10 cellular contexts compared by ENCODE assay signal in genomic region chr6:446418-447366, GRCh38. TPM values are rescaled to one million over a fixed set of nuclear protein-coding genes. Genes with fewer than 3 reads are reported as not detected.
DNase-seq lines count a peak whose midpoint lies in the region; ATAC-seq and TF ChIP-seq lines count a peak whose summit lies in the region.
"Had no signal": no experiment of that assay in that cellular context is flagged by ENCODE, and none has a peak within 500 bp of the region (broad histone marks: within the 10 kb centered on the region; RNA-seq: fewer than 3 reads in every experiment).

No MANE protein-coding gene starts in this region.

- no peak for TF ChIP-seq CTCF in left ventricle myocardium inferior (IDR thresholded peaks at IDR 0.05; ENCODE audit: borderline replicate concordance)
- TF ChIP-seq CTCF in endothelial cell (IDR thresholded peaks at IDR 0.05; ENCODE audit: unreplicated experiment) = no peak

- H3K27me3 Mint-ChIP-seq in endothelial cell (ENCODE audit: unreplicated experiment) = peaks cover 8% of the 10 kb centered on the region

- intact Hi-C loops in cardiac septum (cut with DNase I) (no loop called here), left ventricle myocardium inferior (cut with micrococcal nuclease) (no loop called here)

- no peak for ATAC-seq in HG03354 (IDR thresholded peaks at IDR 0.05; ENCODE audit: poor library complexity, severe bottlenecking, unreplicated experiment)
- ATAC-seq: psoas muscle had no signal

- DNase-seq in cardiac septum (ENCODE audit: low spot score) (peak; percentile 62), left ventricle myocardium inferior (no peak), endothelial cell (ENCODE audit: low spot score) (no peak), middle frontal gyrus (ENCODE audit: extremely low spot score, low spot score) (no peak), NCI-H2227 (lab: John Stamatoyannopoulos, UW; ENCODE audit: unreplicated experiment) (no peak)
- peak; percentile 84 for DNase-seq in activated gamma-delta T cell treated with anti-CD3 and anti-CD28 coated beads, Interleukin-2, amount 50 U/mL, for 16 hours (ENCODE audit: low read depth)
- peak; percentile 96 for DNase-seq in stimulated activated CD4-positive, alpha-beta T cell treated with anti-CD3 and anti-CD28 coated beads, Interleukin-15, amount 100 ng/mL, for 24 hours
- DNase-seq: NCI-H345, psoas muscle had no signal

- H3K9me3 ChIP-seq in left ventricle myocardium inferior (replicated peaks) = no peaks in the 10 kb centered on the region
- H3K9me3 ChIP-seq: psoas muscle had no signal

- no peaks in the 10 kb centered on the region for H3K36me3 ChIP-seq in left ventricle myocardium inferior

- H3K27ac Mint-ChIP-seq in endothelial cell (ENCODE audit: unreplicated experiment) = no peak overlapping the region

- H3K4me1 ChIP-seq in left ventricle myocardium inferior = no peaks in the 10 kb centered on the region
- H3K4me1 ChIP-seq: psoas muscle had no signal

- H3K27ac ChIP-seq in left ventricle myocardium inferior (replicated peaks) = no peak overlapping the region
- H3K27ac ChIP-seq: psoas muscle had no signal

- peaks cover 8% of the 10 kb centered on the region for H3K36me3 Mint-ChIP-seq in endothelial cell (ENCODE audit: low read depth, unreplicated experiment)

- no peak overlapping the region for H3K4me3 ChIP-seq in left ventricle myocardium inferior
- H3K4me3 ChIP-seq: psoas muscle had no signal

- peaks cover 25% of the 10 kb centered on the region for H3K27me3 ChIP-seq in left ventricle myocardium inferior (ENCODE audit: low read depth)

- peaks cover 5% of the 10 kb centered on the region for H3K9me3 Mint-ChIP-seq in endothelial cell (ENCODE audit: unreplicated experiment)

- no peak overlapping the region for H3K4me3 Mint-ChIP-seq in endothelial cell (ENCODE audit: unreplicated experiment)

- H3K4me1 Mint-ChIP-seq in endothelial cell (ENCODE audit: unreplicated experiment) = no peaks in the 10 kb centered on the region

RNA-seq across cellular contexts. Expression of gene IRF4, which starts 55.1 kb away (rescaled TPM):
- total RNA-seq in cardiac septum (0.89 TPM), left ventricle myocardium inferior (0.22 TPM), endothelial cell (ENCODE audit: unreplicated experiment) (not detected)

Comparison
In these comparisons a context has a peak if more than half of its experiments do, and no peak if none do; other contexts are left out.
1. DNase-seq: peak in cardiac septum (single experiment), activated gamma-delta T cell treated with anti-CD3 and anti-CD28 coated beads, Interleukin-2, amount 50 U/mL, for 16 hours (single experiment) and stimulated activated CD4-positive, alpha-beta T cell treated with anti-CD3 and anti-CD28 coated beads, Interleukin-15, amount 100 ng/mL, for 24 hours (single experiment); none in left ventricle myocardium inferior (single experiment), endothelial cell (single experiment), middle frontal gyrus (single experiment) and NCI-H2227 (single experiment).